In the genomic region with DNA sequence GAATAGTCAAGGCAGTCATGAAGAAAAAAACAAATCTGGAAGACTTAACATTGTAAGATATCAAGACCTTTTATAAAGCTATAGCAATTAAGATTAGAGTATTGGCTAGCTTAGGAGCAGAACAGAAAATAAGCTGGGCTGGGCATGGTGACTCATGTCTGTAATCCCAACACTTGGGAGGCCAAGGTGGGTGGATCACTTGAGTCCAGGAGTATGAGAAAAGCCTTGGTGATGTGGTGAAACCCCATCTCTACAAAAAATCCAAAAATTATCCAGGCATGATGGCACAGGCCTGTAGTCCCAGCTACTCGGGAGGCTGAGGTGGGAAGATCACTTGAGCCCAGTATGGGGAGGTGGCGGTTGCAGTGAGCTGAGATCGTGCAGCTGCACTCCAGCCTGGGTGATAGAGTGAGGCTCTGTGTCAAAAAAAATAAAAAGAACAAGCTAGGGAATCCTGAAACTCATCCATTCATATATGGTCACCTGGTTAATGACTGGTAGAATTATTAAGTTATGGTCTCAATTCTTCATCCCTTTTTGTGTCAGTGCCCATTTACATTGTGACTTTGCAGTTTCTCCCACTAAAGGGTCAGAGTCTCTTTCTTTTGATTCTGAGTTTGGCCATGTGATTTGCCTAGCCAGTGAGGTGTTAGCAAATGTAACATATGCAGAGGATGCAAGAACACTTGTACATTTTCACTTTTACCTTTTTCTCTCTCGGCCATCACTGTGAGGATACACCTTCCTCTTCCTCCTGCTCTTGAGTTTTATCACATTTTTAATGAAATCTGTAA, we compare ENCODE assay signal across 24 cellular contexts.
"Had no signal": no experiment of that assay in that cellular context is flagged by ENCODE, and none has a peak within 500 bp of the region (broad histone marks: within the 10 kb centered on the region; RNA-seq: fewer than 3 reads in every experiment).

No MANE protein-coding gene starts in this region.

- DNase-seq: activated CD4-positive, alpha-beta memory T cell treated with anti-CD3 and anti-CD28 coated beads, Interleukin-2, amount 10 ng/mL, durations not matched to agents 7 days and 5 days; activated CD4-positive, alpha-beta T cell treated with anti-CD3 and anti-CD28 coated beads for 1 hour; activated CD4-positive, alpha-beta T cell treated with anti-CD3 and anti-CD28 coated beads, Interleukin-2, amount 10 ng/mL, durations not matched to agents 7 days and 5 days; activated CD8-positive, alpha-beta memory T cell treated with anti-CD3 and anti-CD28 coated beads, Interleukin-2, amount 50 U/mL, for 48 hours; activated gamma-delta T cell treated with Interleukin-2 at 50 U/mL for 16 hours; activated naive CD4-positive, alpha-beta T cell treated with anti-CD3 and anti-CD28 coated beads, Interleukin-2, amount 50 U/mL, for 16 hours; activated T-cell treated with anti-CD3 and anti-CD28 coated beads, Interleukin-2, amount 50 U/mL, for 24 hours; amygdala; central memory CD4-positive, alpha-beta T cell; gastrocnemius medialis; hypothalamus; immature natural killer cell; kidney; lower lobe of right lung; mesendoderm; mucosa of descending colon; right lobe of liver; stimulated activated CD4-positive, alpha-beta T cell treated with anti-CD3 and anti-CD28 coated beads, Interleukin-2, amount 100 ng/mL, for 48 hours; stimulated activated naive CD8-positive, alpha-beta T cell treated with anti-CD3 and anti-CD28 coated beads, Interleukin-15, Interleukin-2, amounts not matched to agents 100 U/mL and 50 U/mL, for 24 hours; T-helper 2 cell; testis; transverse colon had no signal

- H3K4me1 ChIP-seq: breast epithelium, esophagus muscularis mucosa, gastrocnemius medialis, lower lobe of right lung, right lobe of liver, testis, transverse colon had no signal

- H3K9me3 ChIP-seq: gastrocnemius medialis, lower lobe of right lung, right lobe of liver, testis, transverse colon had no signal

- H3K27ac ChIP-seq: breast epithelium, esophagus muscularis mucosa, gastrocnemius medialis, lower lobe of right lung, right lobe of liver, testis, transverse colon had no signal

- H3K27me3 ChIP-seq: breast epithelium, esophagus muscularis mucosa, gastrocnemius medialis, right lobe of liver, testis, transverse colon had no signal

- H3K4me3 ChIP-seq: breast epithelium, esophagus muscularis mucosa, gastrocnemius medialis, lower lobe of right lung, mucosa of descending colon, right lobe of liver, testis, transverse colon had no signal

- H3K36me3 ChIP-seq: breast epithelium, esophagus muscularis mucosa, gastrocnemius medialis, lower lobe of right lung, right lobe of liver, transverse colon had no signal
